In genomic region chr14:89015016-89015415, GRCh38 we compare ENCODE assay signal across 1 cellular context.
TF ChIP-seq lines count a peak whose summit lies in the region.

No MANE protein-coding gene starts in this region.

TF ChIP-seq in GM23338, 12 proteins besides CTCF, POLR2A, EP300 and RAD21 (continued from another document):
- TF ChIP-seq REST (IDR thresholded peaks at IDR 0.05; ENCODE audit: unreplicated experiment), result no peak
